Comparison of ENCODE assay signal across 9 cellular contexts in the genomic region with DNA sequence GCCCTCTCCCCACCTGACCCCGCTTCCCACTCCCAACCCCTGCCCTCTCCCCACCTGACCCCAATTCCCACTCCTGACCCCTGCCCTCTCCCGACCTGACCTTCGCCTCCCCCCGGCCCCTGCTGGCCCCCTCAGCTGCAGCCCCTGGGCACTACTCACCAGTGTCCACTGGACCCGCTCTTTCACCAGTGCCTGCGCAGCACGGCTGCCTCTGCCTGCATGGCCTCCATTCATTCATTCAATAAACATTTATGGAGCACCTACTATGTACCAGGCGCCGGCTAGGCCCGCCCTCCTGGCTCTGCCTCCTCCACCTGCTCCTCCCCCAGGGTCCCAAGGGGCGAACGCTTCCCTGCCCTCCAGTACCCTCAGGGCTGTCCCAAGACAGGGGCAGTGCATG. TPM values are rescaled to one million over a fixed set of nuclear protein-coding genes. Genes with fewer than 3 reads are reported as not detected.
"Had no signal": no experiment of that assay in that cellular context is flagged by ENCODE, and none has a peak within 500 bp of the region (broad histone marks: within the 10 kb centered on the region; RNA-seq: fewer than 3 reads in every experiment).

No MANE protein-coding gene starts in this region.

- DNase-seq: IMR-90, KBM-7, KG1 had no signal

- H3K4me3 Mint-ChIP-seq: IgD-negative memory B cell had no signal

- H3K27ac Mint-ChIP-seq: IgD-negative memory B cell had no signal

- H3K4me2 ChIP-seq: KMS-11 had no signal

- H3K27ac ChIP-seq: HL-60, KMS-11 had no signal

- H3K9me3 Mint-ChIP-seq: IgD-negative memory B cell had no signal

- H3K4me3 ChIP-seq: K562 had no signal

- H3K9ac ChIP-seq: KMS-11 had no signal

- ATAC-seq: HepG2, K562 had no signal

RNA-seq across cellular contexts. Expression of a gene that starts 42.6 kb away (rescaled TPM):
- total RNA-seq: HepG2, HT-29, K562 had no signal
- polyA plus RNA-seq: IgD-negative memory B cell, K562 had no signal
